Comparison of ENCODE assay signal across 8 cellular contexts in genomic region chr1:108747128-108747827, GRCh38. TPM values are rescaled to one million over a fixed set of nuclear protein-coding genes. Genes with fewer than 3 reads are reported as not detected.
A peak's percentile ranks its signal among the peaks of the same experiment; 100 is the strongest.
DNase-seq lines count a peak whose midpoint lies in the region; ATAC-seq and TF ChIP-seq lines count a peak whose summit lies in the region.

No MANE protein-coding gene starts in this region.

- no peak for TF ChIP-seq EP300 in ovary (IDR thresholded peaks at IDR 0.05)

- H3K4me3 ChIP-seq in LNCaP clone FGC (ENCODE audit: low read depth, low read length) = peak overlapping the region; percentile 88
- H3K4me3 ChIP-seq in SJCRH30 = peak overlapping the region; percentile 89
- peak overlapping the region; percentile 60 to 93 (median 85) for H3K4me3 ChIP-seq in heart left ventricle
- H3K4me3 ChIP-seq in ovary = peak overlapping the region; percentile 72

- H3K27me3 ChIP-seq in SJCRH30 (no peaks in the 10 kb centered on the region; the same call in 1 of the 2 replicates), heart left ventricle (no peaks in the 10 kb centered on the region), ovary (no peaks in the 10 kb centered on the region)

- H3K4me1 ChIP-seq in SJCRH30 (peaks cover 7% of the 10 kb centered on the region), heart left ventricle (peaks cover 0 to 26% (median 13%) of the 10 kb centered on the region in 12 donors), ovary (ENCODE audit: insufficient read depth) (peaks cover 5% of the 10 kb centered on the region)

- DNase-seq in DMS79 treated with DMSO at 0.1 percent for 48 hours (lab: John Stamatoyannopoulos, UW) = peak; percentile 60
- peak; percentile 63 for DNase-seq in LNCaP clone FGC (ENCODE audit: low read depth)
- DNase-seq in SJCRH30 = peak; percentile 85 to 89
- peak; percentile 73 to 87 (median 80) for DNase-seq in heart left ventricle
- DNase-seq in ovary = peak; percentile 67 to 83 (median 72)

- no peak for TF ChIP-seq CTCF in LNCaP clone FGC (IDR thresholded peaks at IDR 0.05; ENCODE audit: control insufficient read depth, extremely low read depth, insufficient read depth)
- no peak for TF ChIP-seq CTCF in heart left ventricle (IDR thresholded peaks at IDR 0.05)
- TF ChIP-seq CTCF in ovary (IDR thresholded peaks at IDR 0.05) = no peak

- H3K36me3 ChIP-seq in SJCRH30 (no peaks in the 10 kb centered on the region), heart left ventricle (peaks cover 0 to 12% (median 2%) of the 10 kb centered on the region in 9 donors), ovary (no peaks in the 10 kb centered on the region)

- H3K9me3 ChIP-seq in SJCRH30 (replicated peaks) (no peaks in the 10 kb centered on the region), heart left ventricle (no peaks in the 10 kb centered on the region), ovary (no peaks in the 10 kb centered on the region)

- intact Hi-C loops in heart left ventricle (cut with DNase I) = loop anchor here in 5 of 10 donors (2.0 to 10.0 kb wide), 4 partner anchors 52 to 130 kb away; partner anchors contain the start of genes PRPF38B (in 4 of the 5), GPSM2 (in 1 of the 5) and HENMT1 (in 1 of the 5)
- intact Hi-C loops in ovary (cut with DNase I) = loop anchor here in 1 of 4 donors (10.0 kb wide), 1 partner anchor 52 kb away; the partner anchor contains the start of gene PRPF38B

- H3K27ac ChIP-seq in SJCRH30 = peak overlapping the region; percentile 72
- peak overlapping the region; percentile 94 for H3K27ac ChIP-seq in angular gyrus (ENCODE audit: low read depth, low read length)
- H3K27ac ChIP-seq in heart left ventricle = peak overlapping the region; percentile 84 to 99 (median 97)
- peak overlapping the region; percentile 84 to 86 for H3K27ac ChIP-seq in ovary

- ATAC-seq in GM21786 (IDR thresholded peaks at IDR 0.05; ENCODE audit: unreplicated experiment) = peak; percentile 39
- ATAC-seq in heart left ventricle = peak; percentile 55 to 87 (median 72)
- ATAC-seq in HG03139 (IDR thresholded peaks at IDR 0.05; ENCODE audit: unreplicated experiment) = no peak

- TF ChIP-seq POLR2A in heart left ventricle (IDR thresholded peaks at IDR 0.05) (peak in 1 of 2 donors; percentile 55), ovary (IDR thresholded peaks at IDR 0.05) (peak; percentile 62)

- 0 to 1% (median 0%) methylated on average over 19 of the region's 19 CpGs for WGBS in heart left ventricle, 4 donors
- 0 to 1% (median 1%) methylated on average over 19 of the region's 19 CpGs for whole genome bisulfite sequencing in ovary, 3 donors

RNA-seq across cellular contexts. Expression of gene STXBP3, which starts 0.8 kb away (rescaled TPM):
- 38.4 and 38.6 TPM in 2 replicates for total RNA-seq in SJCRH30 (2014; rRNA removed; shearing (Covaris generic))
- 10 to 100 TPM; 22.4 to 42.7 (median 26.1) TPM for total RNA-seq in heart left ventricle
- 10 to 100 TPM; 19.2 to 28.8 TPM for polyA plus RNA-seq in heart left ventricle
- 10 to 100 TPM; 35.9 to 53.5 (median 44.7) TPM for total RNA-seq in ovary
- 10 to 100 TPM; 26.5 to 30.4 TPM for polyA plus RNA-seq in ovary

RNA-seq across cellular contexts. Expression of gene FNDC7, which starts 34.6 kb away (rescaled TPM):
- total RNA-seq in SJCRH30 (2014; rRNA removed; shearing (Covaris generic)) = 0.04 and 0.08 TPM in 2 replicates
- total RNA-seq in heart left ventricle (under 1 TPM in 1 of 9 donors, not detected in 8; 0.08 TPM), ovary (under 1 TPM in 3 of 7 donors, not detected in 4; 0.13 to 0.22 (median 0.15) TPM)
- polyA plus RNA-seq in heart left ventricle (not detected), ovary (not detected)

RNA-seq across cellular contexts. Expression of gene PRPF38B, which starts 55.2 kb away (rescaled TPM):
- total RNA-seq in SJCRH30 (2014; rRNA removed; shearing (Covaris generic)) = 30.9 and 43.5 TPM in 2 replicates
- total RNA-seq in heart left ventricle = 10 to 100 TPM in 7 of 9 donors, 1 to 10 TPM in 2; 7.7 to 18.2 (median 13.5) TPM
- 10 to 100 TPM; 19.5 to 22.6 TPM for polyA plus RNA-seq in heart left ventricle
- total RNA-seq in ovary = 10 to 100 TPM; 16.5 to 32.0 (median 29.4) TPM
- polyA plus RNA-seq in ovary = 10 to 100 TPM; 26.1 to 36.2 TPM
